23 cellular contexts compared by ENCODE assay signal in the genomic region with DNA sequence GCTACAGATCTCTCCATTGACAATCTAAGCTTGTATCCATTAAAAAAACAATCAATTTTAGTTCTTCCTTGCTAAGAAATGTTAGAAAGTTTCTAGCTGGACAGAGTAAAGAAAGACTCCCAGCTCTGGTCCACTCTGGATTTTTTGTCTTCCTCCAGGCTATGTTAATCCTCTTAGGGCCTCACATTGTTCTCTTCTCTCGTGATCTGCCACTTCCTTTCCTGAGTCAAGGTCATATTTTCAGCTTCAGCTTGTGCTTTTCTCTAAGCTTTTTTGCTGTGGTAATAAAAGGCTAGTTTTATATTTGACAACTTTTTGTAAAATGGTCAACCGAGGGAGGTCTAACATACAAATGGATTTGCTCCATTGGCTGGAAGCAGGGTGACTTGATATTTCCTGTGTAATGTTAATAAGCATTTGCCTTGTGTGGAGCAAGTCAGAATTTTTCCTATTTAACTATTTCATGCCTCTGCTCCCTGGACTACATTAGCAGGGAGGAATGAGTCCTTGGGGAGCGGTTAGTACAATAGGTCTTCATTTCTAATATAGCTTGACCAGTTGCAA.
"Had no signal": no experiment of that assay in that cellular context is flagged by ENCODE, and none has a peak within 500 bp of the region (broad histone marks: within the 10 kb centered on the region; RNA-seq: fewer than 3 reads in every experiment).

No MANE protein-coding gene starts in this region.

- H3K27me3 ChIP-seq: breast epithelium, dorsolateral prefrontal cortex, sigmoid colon, vagina had no signal

- H3K4me3 Mint-ChIP-seq: activated CD4-positive, alpha-beta T cell treated with anti-CD3 and anti-CD28 coated beads for 36 hours; activated naive CD8-positive, alpha-beta T cell treated with anti-CD3 and anti-CD28 coated beads for 36 hours; activated T-cell treated with anti-CD3 and anti-CD28 coated beads, Interleukin-2, amount 50 U/mL, for 4 hours; central memory CD8-positive, alpha-beta T cell; naive B cell; type B pancreatic cell; WTC11 had no signal

- H3K27ac ChIP-seq: breast epithelium, dorsolateral prefrontal cortex, epithelial cell of prostate, lower lobe of right lung, sigmoid colon, thoracic aorta, vagina had no signal

- H3K36me3 ChIP-seq: breast epithelium, lower lobe of right lung, sigmoid colon, thoracic aorta, vagina had no signal

- H3K4me1 Mint-ChIP-seq: central memory CD8-positive, alpha-beta T cell; naive B cell had no signal

- H3K4me1 ChIP-seq: breast epithelium, lower lobe of right lung, sigmoid colon, vagina had no signal

- H3K27ac Mint-ChIP-seq: activated CD4-positive, alpha-beta T cell treated with anti-CD3 and anti-CD28 coated beads for 36 hours; activated naive CD8-positive, alpha-beta T cell treated with anti-CD3 and anti-CD28 coated beads for 36 hours; activated T-helper 2 cell treated with anti-CD3 and anti-CD28 coated beads, Interferon-gamma antibody, Interleukin-2, Interleukin-4, amounts not matched to agents 10 μg/mL and 5 μg/mL and 100 μg/mL, durations not matched to agents 14 hours and 24 hours and 36 hours; naive B cell; type B pancreatic cell; WTC11 had no signal

- H3K27me3 Mint-ChIP-seq: activated CD4-positive, alpha-beta T cell treated with anti-CD3 and anti-CD28 coated beads for 36 hours; activated naive CD8-positive, alpha-beta T cell treated with anti-CD3 and anti-CD28 coated beads for 36 hours; central memory CD8-positive, alpha-beta T cell; naive B cell; type B pancreatic cell had no signal

- DNase-seq: activated CD4-positive, alpha-beta T cell treated with anti-CD3 and anti-CD28 coated beads for 36 hours; activated CD4-positive, alpha-beta T cell treated with anti-CD3 and anti-CD28 coated beads, Interleukin-2, amount 50 U/mL, for 4 hours; activated CD8-positive, alpha-beta memory T cell treated with anti-CD3 and anti-CD28 coated beads, Interleukin-2, amount 50 U/mL, for 48 hours; activated naive CD4-positive, alpha-beta T cell treated with Interleukin-2 at 50 U/mL for 16 hours; activated naive CD8-positive, alpha-beta T cell treated with anti-CD3 and anti-CD28 coated beads for 36 hours; activated T-cell treated with anti-CD3 and anti-CD28 coated beads, Interleukin-2, amount 50 U/mL, for 4 hours; dorsolateral prefrontal cortex; left colon; lower lobe of right lung; naive B cell; posterior cingulate gyrus; sigmoid colon; stimulated activated CD4-positive, alpha-beta T cell treated with anti-CD3 and anti-CD28 coated beads, Interleukin-4, amount 100 ng/mL, for 1 hour; stimulated activated naive CD4-positive, alpha-beta T cell; T-helper 9 cell had no signal

- H3K4me3 ChIP-seq: breast epithelium, dorsolateral prefrontal cortex, lower lobe of right lung, sigmoid colon, thoracic aorta, vagina had no signal

- H3K36me3 Mint-ChIP-seq: type B pancreatic cell had no signal
